Comparison of ENCODE assay signal across 27 cellular contexts in genomic region chr10:113038183-113038582, GRCh38.
"Had no signal": no experiment of that assay in that cellular context is flagged by ENCODE, and none has a peak within 500 bp of the region (broad histone marks: within the 10 kb centered on the region; RNA-seq: fewer than 3 reads in every experiment).

No MANE protein-coding gene starts in this region.

- H3K4me3 ChIP-seq: breast epithelium, esophagus squamous epithelium, heart right ventricle, lower lobe of right lung, spleen, upper lobe of left lung, vagina had no signal

- DNase-seq: activated CD4-positive, alpha-beta T cell treated with anti-CD3 and anti-CD28 coated beads for 48 hours; activated CD4-positive, alpha-beta T cell treated with anti-CD3 and anti-CD28 coated beads, Interleukin-2, amount 50 U/mL, for 48 hours; activated CD8-positive, alpha-beta memory T cell treated with anti-CD3 and anti-CD28 coated beads, Interleukin-2, amount 50 U/mL, for 4 hours; activated naive CD8-positive, alpha-beta T cell treated with anti-CD3 and anti-CD28 coated beads, Interleukin-2, amount 50 U/mL, for 24 hours; activated T-cell treated with anti-CD3 and anti-CD28 coated beads, Interleukin-2, amount 50 U/mL, for 24 hours; amygdala; central memory CD4-positive, alpha-beta T cell; dermis blood vessel endothelial cell; effector CD4-positive, alpha-beta T cell; esophagus squamous epithelium; foreskin melanocyte; heart right ventricle; lower lobe of right lung; mesenchymal stem cell; retina; spleen; stimulated activated naive CD4-positive, alpha-beta T cell; T-helper 17 cell; T1000; upper lobe of left lung; WERI-Rb-1 had no signal

- H3K36me3 ChIP-seq: breast epithelium, lower lobe of right lung, upper lobe of left lung, vagina, WERI-Rb-1 had no signal

- H3K27ac ChIP-seq: epithelial cell of prostate, esophagus squamous epithelium, heart right ventricle, lower lobe of right lung, spleen, upper lobe of left lung, vagina, WERI-Rb-1 had no signal

- H3K27me3 ChIP-seq: breast epithelium, esophagus squamous epithelium, heart right ventricle, spleen, upper lobe of left lung, vagina had no signal

- ATAC-seq: activated CD4-positive, CD25-positive, alpha-beta regulatory T cell treated with anti-CD3 and anti-CD28 coated beads, Interleukin-2, amount 50 U/mL, for 24 hours; activated naive CD8-positive, alpha-beta T cell treated with anti-CD3 and anti-CD28 coated beads, Interleukin-2, amount 50 U/mL, for 24 hours; activated T-helper 17 cell treated with anti-CD3 and anti-CD28 coated beads, Interleukin-2, amount 50 U/mL, for 72 hours; heart right ventricle; left lobe of liver; lower lobe of right lung; T-helper 17 cell had no signal

- H3K9me3 ChIP-seq: breast epithelium, esophagus squamous epithelium, heart right ventricle, lower lobe of right lung, spleen, upper lobe of left lung, vagina had no signal
